ENCODE assay signal across 8 cellular contexts in the genomic region with DNA sequence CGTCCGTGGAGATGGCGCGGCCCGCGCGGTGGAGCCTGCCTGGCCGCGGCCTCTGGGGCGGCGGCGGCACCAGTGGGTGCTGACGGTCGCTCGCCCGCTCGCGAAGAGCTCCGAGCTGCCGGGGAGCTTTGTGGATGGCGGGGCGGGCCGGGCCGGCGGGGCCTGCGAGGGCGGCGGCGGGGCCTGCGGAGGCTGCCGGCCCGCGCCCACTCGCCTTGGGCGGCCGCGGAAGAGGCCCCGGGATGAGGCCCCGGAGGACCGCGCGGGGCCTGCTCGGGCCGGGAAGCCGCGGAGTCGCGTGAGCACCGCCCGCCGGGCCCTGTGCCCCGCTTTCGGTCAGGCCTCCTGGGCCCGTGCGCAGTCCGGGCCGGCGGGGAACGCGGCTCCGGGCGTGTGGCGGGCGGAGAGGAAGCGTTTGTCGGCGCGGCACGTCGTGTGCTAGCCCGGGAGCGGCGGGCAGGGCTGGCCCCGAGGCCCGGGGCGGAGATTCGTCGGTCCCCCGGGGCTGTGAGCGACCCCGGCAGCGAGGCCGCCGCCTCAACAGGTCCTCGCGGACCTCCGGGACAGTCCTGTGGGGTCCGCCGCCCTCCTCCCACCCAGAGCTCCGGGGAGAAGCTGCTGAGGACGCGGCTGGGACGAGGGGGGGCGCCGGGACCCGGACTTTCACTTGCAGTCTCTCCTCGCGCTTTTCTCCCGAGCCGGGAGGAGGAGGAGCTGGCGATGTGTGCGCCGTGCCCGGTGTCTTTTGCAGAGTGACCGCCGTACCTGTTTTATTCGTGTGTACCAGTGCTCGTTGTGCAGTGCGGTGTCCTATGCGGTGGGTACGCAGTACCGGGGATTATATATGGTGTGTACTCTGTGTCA. TPM values are rescaled to one million over a fixed set of nuclear protein-coding genes. Genes with fewer than 3 reads are reported as not detected.
DNase-seq lines count a peak whose midpoint lies in the region; ATAC-seq and TF ChIP-seq lines count a peak whose summit lies in the region.

No MANE protein-coding gene starts in this region.

- TF ChIP-seq POLR2A in thyroid gland (IDR thresholded peaks at IDR 0.05): peak in 1 of 2 donors; percentile 60

- H3K4me1 Mint-ChIP-seq in CD14-positive monocyte (peaks cover 24% of the 10 kb centered on the region), osteocyte (ENCODE audit: unreplicated experiment) (peaks cover 46% of the 10 kb centered on the region)

- 0 to 1% methylated on average over 10 to 33 of the region's 112 CpGs for WGBS in thyroid gland, 2 donors

- H3K27ac ChIP-seq in thyroid gland: peak overlapping the region; percentile 98 to 99 (median 99)

- peak overlapping the region; percentile 14 to 82 (median 65) for H3K4me3 ChIP-seq in thyroid gland (replicated peaks in 1 of 3)

- H3K9me3 Mint-ChIP-seq in CD14-positive monocyte (peaks cover 0 to 3% (median 0%) of the 10 kb centered on the region in 7 donors), osteocyte (ENCODE audit: unreplicated experiment) (no peaks in the 10 kb centered on the region)
- no peaks in the 10 kb centered on the region for H3K9me3 Mint-ChIP-seq in activated naive CD4-positive, alpha-beta T cell treated with anti-CD3 and anti-CD28 coated beads, Interleukin-2, amount 50 U/mL, for 72 hours

- H3K27me3 ChIP-seq in thyroid gland: no peaks in the 10 kb centered on the region

- H3K27ac Mint-ChIP-seq in CD14-positive monocyte: peak overlapping the region in 3 of 7 donors; percentile 58 to 80 (median 62)
- H3K27ac Mint-ChIP-seq in activated naive CD4-positive, alpha-beta T cell treated with anti-CD3 and anti-CD28 coated beads, Interleukin-2, amount 50 U/mL, for 72 hours: peak overlapping the region; percentile 88 to 95
- H3K27ac Mint-ChIP-seq in osteocyte (ENCODE audit: unreplicated experiment): peak overlapping the region; percentile 83

- H3K9me3 ChIP-seq in thyroid gland: no peaks in the 10 kb centered on the region

- peak; percentile 58 for DNase-seq in CD14-positive monocyte (ENCODE audit: low spot score)
- peak; percentile 34 for DNase-seq in SHP77 treated with DMSO at 0.1 percent for 48 hours (lab: John Stamatoyannopoulos, UW)
- peak; percentile 61 to 66 for DNase-seq in activated naive CD4-positive, alpha-beta T cell treated with anti-CD3 and anti-CD28 coated beads, Interleukin-2, amount 50 U/mL, for 72 hours (ENCODE audit: low spot score in 2 of 2)
- DNase-seq in head of caudate nucleus: peak; percentile 23 to 85 (median 66)
- peak; percentile 86 for DNase-seq in osteocyte (ENCODE audit: extremely low spot score, unreplicated experiment)
- peak; percentile 80 to 82 for DNase-seq in thyroid gland

- peaks cover 30 to 38% (median 34%) of the 10 kb centered on the region in 3 donors for H3K27me3 Mint-ChIP-seq in CD14-positive monocyte (ENCODE audit: low read depth in 3 of 3)
- H3K27me3 Mint-ChIP-seq in osteocyte (ENCODE audit: unreplicated experiment): no peaks in the 10 kb centered on the region

- ATAC-seq in GM19328 (IDR thresholded peaks at IDR 0.05; ENCODE audit: unreplicated experiment) (peak; percentile 27), HG03442 (IDR thresholded peaks at IDR 0.05; ENCODE audit: unreplicated experiment) (peak; percentile 24)
- ATAC-seq in activated naive CD4-positive, alpha-beta T cell treated with anti-CD3 and anti-CD28 coated beads, Interleukin-2, amount 50 U/mL, for 72 hours: peak; percentile 47 to 50

- H3K36me3 ChIP-seq in thyroid gland: no peaks in the 10 kb centered on the region

- intact Hi-C loops in CD14-positive monocyte (cut with micrococcal nuclease) (no loop called here), head of caudate nucleus (cut with DNase I) (no loop called here), thyroid gland (cut with DNase I) (no loop called here)

- TF ChIP-seq CTCF in CD14-positive monocyte (IDR thresholded peaks at IDR 0.05) (no peak), osteocyte (IDR thresholded peaks at IDR 0.05) (no peak), thyroid gland (IDR thresholded peaks at IDR 0.05) (peak in 1 of 6 experiments; percentile 15)

- H3K36me3 Mint-ChIP-seq in CD14-positive monocyte (peaks cover 0 to 4% of the 10 kb centered on the region in 2 donors), osteocyte (ENCODE audit: unreplicated experiment) (no peaks in the 10 kb centered on the region)
- peaks cover 0 to 5% of the 10 kb centered on the region in 2 donors for H3K36me3 Mint-ChIP-seq in activated naive CD4-positive, alpha-beta T cell treated with anti-CD3 and anti-CD28 coated beads, Interleukin-2, amount 50 U/mL, for 72 hours

- H3K4me3 Mint-ChIP-seq in CD14-positive monocyte (peak overlapping the region; percentile 86 to 91), osteocyte (ENCODE audit: unreplicated experiment) (peak overlapping the region; percentile 83)

- H3K4me1 ChIP-seq in thyroid gland: peaks cover 47 to 50% of the 10 kb centered on the region in 2 donors

RNA-seq across cellular contexts. Expression of a gene that starts 0.6 kb away (rescaled TPM):
- polyA plus RNA-seq in CD14-positive monocyte: 1 to 10 TPM; 7.0 to 8.8 TPM
- 10 to 100 TPM in 1 of 2 donors, 1 to 10 TPM in 1; 6.0 to 14.8 TPM for total RNA-seq in activated naive CD4-positive, alpha-beta T cell treated with anti-CD3 and anti-CD28 coated beads, Interleukin-2, amount 50 U/mL, for 72 hours
- 87.7 and 87.8 TPM in 2 replicates for total RNA-seq in osteocyte
- 100 to 1,000 TPM; 127 to 179 (median 154) TPM for total RNA-seq in thyroid gland

Comparison
In these comparisons a context has a peak if more than half of its experiments do, and no peak if none do; other contexts are left out.
1. Peak in every context shown above with its lines: DNase-seq, ATAC-seq, H3K4me3 ChIP-seq and H3K27ac ChIP-seq.
2. DNase-seq: peak in every context shown above with its lines; median percentile 86 in osteocyte; 81 in thyroid gland; 66 in head of caudate nucleus; 64 in activated naive CD4-positive, alpha-beta T cell treated with anti-CD3 and anti-CD28 coated beads, Interleukin-2, amount 50 U/mL, for 72 hours; 58 in CD14-positive monocyte; 34 in SHP77 treated with DMSO at 0.1 percent for 48 hours.